32 cellular contexts compared by ENCODE assay signal in genomic region chr1:97090725-97091124, GRCh38.
"Had no signal": no experiment of that assay in that cellular context is flagged by ENCODE, and none has a peak within 500 bp of the region (broad histone marks: within the 10 kb centered on the region; RNA-seq: fewer than 3 reads in every experiment).

No MANE protein-coding gene starts in this region.

- H3K36me3 Mint-ChIP-seq: brain had no signal

- H3K27me3 Mint-ChIP-seq: activated CD4-positive, alpha-beta T cell treated with anti-CD3 and anti-CD28 coated beads, Interleukin-2, amount 10 ng/mL, durations not matched to agents 24 days and 14 days; activated CD8-positive, alpha-beta T cell treated with anti-CD3 and anti-CD28 coated beads for 36 hours; activated T-helper 17 cell treated with anti-CD3 and anti-CD28 coated beads, Interleukin-2, amount 50 U/mL, for 72 hours had no signal

- H3K27ac ChIP-seq: adrenal gland, KMS-11, SJSA1, WERI-Rb-1 had no signal

- H3K9me3 ChIP-seq: adrenal gland, SJSA1 had no signal

- H3K9me3 Mint-ChIP-seq: activated CD4-positive, alpha-beta T cell treated with anti-CD3 and anti-CD28 coated beads, Interleukin-2, amount 10 ng/mL, durations not matched to agents 24 days and 14 days; activated CD8-positive, alpha-beta T cell treated with anti-CD3 and anti-CD28 coated beads for 36 hours; activated naive CD4-positive, alpha-beta T cell treated with anti-CD3 and anti-CD28 coated beads, Interleukin-2, amount 50 U/mL, for 72 hours; activated T-helper 17 cell treated with anti-CD3 and anti-CD28 coated beads, Interleukin-2, amount 50 U/mL, for 72 hours; brain had no signal

- H3K4me1 Mint-ChIP-seq: activated CD4-positive, alpha-beta T cell treated with anti-CD3 and anti-CD28 coated beads, Interleukin-2, amount 10 ng/mL, durations not matched to agents 24 days and 14 days; activated T-helper 17 cell treated with anti-CD3 and anti-CD28 coated beads, Interleukin-2, amount 50 U/mL, for 72 hours had no signal

- H3K9ac ChIP-seq: KMS-11 had no signal

- H3K4me1 ChIP-seq: adrenal gland had no signal

- H3K36me3 ChIP-seq: adrenal gland, SJSA1, WERI-Rb-1 had no signal

- H3K4me3 ChIP-seq: adrenal gland, SJSA1 had no signal

- ATAC-seq: activated CD8-positive, alpha-beta T cell treated with anti-CD3 and anti-CD28 coated beads for 36 hours; activated naive CD4-positive, alpha-beta T cell treated with anti-CD3 and anti-CD28 coated beads, Interleukin-2, amount 50 U/mL, for 72 hours; activated T-cell treated with anti-CD3 and anti-CD28 coated beads, Interleukin-2, amount 50 U/mL, for 72 hours; activated T-helper 17 cell treated with anti-CD3 and anti-CD28 coated beads, Interleukin-2, amount 50 U/mL, for 72 hours; Panc1 had no signal

- H3K4me2 ChIP-seq: KMS-11 had no signal

- H3K27me3 ChIP-seq: adrenal gland, SJSA1 had no signal

- DNase-seq: activated CD4-positive, alpha-beta T cell treated with anti-CD3 and anti-CD28 coated beads, Interleukin-2, amount 10 ng/mL, durations not matched to agents 24 days and 14 days; activated CD4-positive, alpha-beta T cell treated with anti-CD3 and anti-CD28 coated beads, Interleukin-2, amount 50 U/mL, for 4 hours; activated CD4-positive, CD25-positive, alpha-beta regulatory T cell; activated CD8-positive, alpha-beta T cell treated with anti-CD3 and anti-CD28 coated beads for 36 hours; activated gamma-delta T cell; activated naive CD4-positive, alpha-beta T cell treated with Interleukin-2 at 50 U/mL for 16 hours; activated T-cell treated with anti-CD3 and anti-CD28 coated beads, Interleukin-2, amount 50 U/mL, for 1 hour; activated T-cell treated with anti-CD3 and anti-CD28 coated beads, Interleukin-2, amount 50 U/mL, for 72 hours; adrenal gland; anterior cingulate cortex; caudate nucleus; cerebellar nuclear complex; NCI-H1105; NCI-H1417 treated with DMSO at 0.1 percent for 48 hours; NCI-H187 treated with DMSO at 0.1 percent for 48 hours; NCI-H2081; NCI-H2171 treated with DMSO at 0.1 percent for 48 hours; NCI-H226; NCI-H446 treated with DMSO at 0.1 percent for 48 hours; NCI-H524; SHP77 treated with DMSO at 0.1 percent for 48 hours; SW 1271; T-helper 1 cell; T-helper 2 cell; T-helper 9 cell; WERI-Rb-1 had no signal

- H3K27ac Mint-ChIP-seq: activated CD4-positive, alpha-beta T cell treated with anti-CD3 and anti-CD28 coated beads, Interleukin-2, amount 10 ng/mL, durations not matched to agents 24 days and 14 days; activated CD8-positive, alpha-beta T cell treated with anti-CD3 and anti-CD28 coated beads for 36 hours; activated T-cell treated with anti-CD3 and anti-CD28 coated beads, Interleukin-2, amount 50 U/mL, for 72 hours; activated T-helper 17 cell treated with anti-CD3 and anti-CD28 coated beads, Interleukin-2, amount 50 U/mL, for 72 hours had no signal

- H3K4me3 Mint-ChIP-seq: activated CD4-positive, alpha-beta T cell treated with anti-CD3 and anti-CD28 coated beads, Interleukin-2, amount 10 ng/mL, durations not matched to agents 24 days and 14 days; activated CD8-positive, alpha-beta T cell treated with anti-CD3 and anti-CD28 coated beads for 36 hours; activated T-cell treated with anti-CD3 and anti-CD28 coated beads, Interleukin-2, amount 50 U/mL, for 72 hours; activated T-helper 17 cell treated with anti-CD3 and anti-CD28 coated beads, Interleukin-2, amount 50 U/mL, for 72 hours had no signal
